In genomic region chr17:76481091-76481655, GRCh38 we compare ENCODE assay signal across 9 cellular contexts. TPM values are rescaled to one million over a fixed set of nuclear protein-coding genes. Genes with fewer than 3 reads are reported as not detected.
DNase-seq lines count a peak whose midpoint lies in the region; ATAC-seq lines count a peak whose summit lies in the region.
"Had no signal": no experiment of that assay in that cellular context is flagged by ENCODE, and none has a peak within 500 bp of the region (broad histone marks: within the 10 kb centered on the region; RNA-seq: fewer than 3 reads in every experiment).

No MANE protein-coding gene starts in this region.

- H3K27me3 Mint-ChIP-seq in CD8-positive, alpha-beta memory T cell, result no peaks in the 10 kb centered on the region

- H3K9me3 ChIP-seq in CD8-positive, alpha-beta memory T cell (ENCODE audit: low read length), result no peaks in the 10 kb centered on the region

- DNase-seq in GM19240 (ENCODE audit: insufficient read length, low spot score) (peak; percentile 90), ecto neural progenitor cell (ENCODE audit: low spot score) (no peak), T-helper 2 cell (no peak)
- DNase-seq in stimulated activated effector memory CD8-positive, alpha-beta T cell treated with anti-CD3 and anti-CD28 coated beads, Interleukin-12 subunit alpha, Interleukin-12 subunit beta, amount 100 ng/mL, for 72 hours (ENCODE audit: low spot score in 2 of 2), result no peak
- DNase-seq in CD8-positive, alpha-beta memory T cell, result no peak

- no peaks in the 10 kb centered on the region for H3K36me3 ChIP-seq in CD8-positive, alpha-beta memory T cell (ENCODE audit: insufficient read depth, low read length)

- H3K4me3 ChIP-seq in CD8-positive, alpha-beta memory T cell (ENCODE audit: low read length), result no peak overlapping the region

- no peaks in the 10 kb centered on the region for H3K27me3 ChIP-seq in CD8-positive, alpha-beta memory T cell (ENCODE audit: insufficient read depth, low read length, poor library complexity, severe bottlenecking)

- H3K27ac ChIP-seq in cingulate gyrus (ENCODE audit: low read depth, low read length), result peak overlapping the region; percentile 75
- H3K27ac ChIP-seq in CD8-positive, alpha-beta memory T cell (ENCODE audit: low read depth, low read length), result no peak overlapping the region

- H3K4me1 ChIP-seq in CD8-positive, alpha-beta memory T cell (ENCODE audit: insufficient read depth, low read length), result no peaks in the 10 kb centered on the region

- peak overlapping the region; percentile 63 for H3K27ac Mint-ChIP-seq in stimulated activated effector memory CD8-positive, alpha-beta T cell treated with anti-CD3 and anti-CD28 coated beads, Interleukin-12 subunit alpha, Interleukin-12 subunit beta, amount 100 ng/mL, for 72 hours
- no peak overlapping the region for H3K27ac Mint-ChIP-seq in CD8-positive, alpha-beta memory T cell

- CTCF ChIA-PET in CD8-positive, alpha-beta memory T cell (lab: Charles Lee), result interaction anchor here (2.1 kb wide), 1 partner anchor 46 kb away, joined by 6 read pairs; no protein-coding TSS in a partner anchor

- ATAC-seq in HG03108 (IDR thresholded peaks at IDR 0.05; ENCODE audit: unreplicated experiment) (peak; percentile 54), HG03025 (IDR thresholded peaks at IDR 0.05; ENCODE audit: low FRiP score, unreplicated experiment) (no peak)
- no peak for ATAC-seq in stimulated activated effector memory CD8-positive, alpha-beta T cell treated with anti-CD3 and anti-CD28 coated beads, Interleukin-12 subunit alpha, Interleukin-12 subunit beta, amount 100 ng/mL, for 72 hours

- H3K4me1 Mint-ChIP-seq in stimulated activated effector memory CD8-positive, alpha-beta T cell treated with anti-CD3 and anti-CD28 coated beads, Interleukin-12 subunit alpha, Interleukin-12 subunit beta, amount 100 ng/mL, for 72 hours, result peaks cover 23% of the 10 kb centered on the region
- peaks cover 4 to 12% (median 9%) of the 10 kb centered on the region in 3 donors for H3K4me1 Mint-ChIP-seq in CD8-positive, alpha-beta memory T cell

- peak overlapping the region; percentile 13 for H3K4me3 Mint-ChIP-seq in stimulated activated effector memory CD8-positive, alpha-beta T cell treated with anti-CD3 and anti-CD28 coated beads, Interleukin-12 subunit alpha, Interleukin-12 subunit beta, amount 100 ng/mL, for 72 hours
- H3K4me3 Mint-ChIP-seq in CD8-positive, alpha-beta memory T cell, result no peak overlapping the region

- POLR2A ChIA-PET in CD8-positive, alpha-beta memory T cell (lab: Charles Lee), result interaction anchor here (1.3 kb wide), 1 partner anchor 12 kb away, joined by 4 read pairs; no protein-coding TSS in a partner anchor

- peaks cover 100% of the 10 kb centered on the region for H3K36me3 Mint-ChIP-seq in stimulated activated effector memory CD8-positive, alpha-beta T cell treated with anti-CD3 and anti-CD28 coated beads, Interleukin-12 subunit alpha, Interleukin-12 subunit beta, amount 100 ng/mL, for 72 hours
- peaks cover 4 to 57% (median 9%) of the 10 kb centered on the region in 3 donors for H3K36me3 Mint-ChIP-seq in CD8-positive, alpha-beta memory T cell

- no peaks in the 10 kb centered on the region for H3K9me3 Mint-ChIP-seq in stimulated activated effector memory CD8-positive, alpha-beta T cell treated with anti-CD3 and anti-CD28 coated beads, Interleukin-12 subunit alpha, Interleukin-12 subunit beta, amount 100 ng/mL, for 72 hours
- no peaks in the 10 kb centered on the region for H3K9me3 Mint-ChIP-seq in CD8-positive, alpha-beta memory T cell

RNA-seq across cellular contexts. Expression of gene AANAT, which starts 13.8 kb away (rescaled TPM):
- total RNA-seq in CD8-positive, alpha-beta memory T cell, result not detected
- polyA plus RNA-seq in CD8-positive, alpha-beta memory T cell, result not detected
- total RNA-seq: RPMI7951 had no signal

RNA-seq across cellular contexts. Expression of gene RHBDF2, which starts 20.1 kb away (rescaled TPM):
- total RNA-seq in CD8-positive, alpha-beta memory T cell, result 10 to 100 TPM; 38.2 to 42.5 TPM
- polyA plus RNA-seq in CD8-positive, alpha-beta memory T cell, result 38.4 TPM

RNA-seq across cellular contexts. Expression of gene UBE2O, which starts 28.2 kb away (rescaled TPM):
- 10 to 100 TPM; 33.6 to 35.0 TPM for total RNA-seq in CD8-positive, alpha-beta memory T cell
- polyA plus RNA-seq in CD8-positive, alpha-beta memory T cell, result 14.9 TPM

RNA-seq across cellular contexts. Expression of gene CYGB, which starts 56.3 kb away (rescaled TPM):
- not detected for total RNA-seq in CD8-positive, alpha-beta memory T cell
- 0.23 TPM for polyA plus RNA-seq in CD8-positive, alpha-beta memory T cell

RNA-seq across cellular contexts. Expression of gene PRCD, which starts 58.7 kb away (rescaled TPM):
- total RNA-seq in CD8-positive, alpha-beta memory T cell, result under 1 TPM; 0.38 to 0.53 TPM
- 1.2 TPM for polyA plus RNA-seq in CD8-positive, alpha-beta memory T cell
